ENCODE assay signal across 1 cellular context in the genomic region with DNA sequence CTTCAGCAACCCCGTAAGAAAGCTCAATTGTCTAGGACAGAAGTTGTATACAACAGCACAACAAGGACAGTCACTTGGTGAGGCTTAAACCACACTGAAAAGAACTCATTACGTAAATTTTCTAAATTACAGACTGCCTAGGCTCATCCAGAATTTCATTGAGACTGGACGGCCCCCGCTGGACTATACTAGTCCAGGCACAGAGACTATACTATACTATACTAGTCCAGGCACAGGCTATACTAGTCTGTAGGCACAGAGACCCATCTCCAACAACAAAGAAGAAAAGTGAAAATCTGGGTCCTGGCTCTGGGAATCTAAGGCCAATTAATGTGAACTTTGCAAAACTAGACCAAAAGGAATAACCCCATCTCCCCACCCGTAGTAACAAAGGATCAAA.
TF ChIP-seq lines count a peak whose summit lies in the region.

No MANE protein-coding gene starts in this region.

TF ChIP-seq in K562, 482 proteins besides CTCF, POLR2A, EP300 and RAD21 (continued from another document):
- TF ChIP-seq, protein P1, sequence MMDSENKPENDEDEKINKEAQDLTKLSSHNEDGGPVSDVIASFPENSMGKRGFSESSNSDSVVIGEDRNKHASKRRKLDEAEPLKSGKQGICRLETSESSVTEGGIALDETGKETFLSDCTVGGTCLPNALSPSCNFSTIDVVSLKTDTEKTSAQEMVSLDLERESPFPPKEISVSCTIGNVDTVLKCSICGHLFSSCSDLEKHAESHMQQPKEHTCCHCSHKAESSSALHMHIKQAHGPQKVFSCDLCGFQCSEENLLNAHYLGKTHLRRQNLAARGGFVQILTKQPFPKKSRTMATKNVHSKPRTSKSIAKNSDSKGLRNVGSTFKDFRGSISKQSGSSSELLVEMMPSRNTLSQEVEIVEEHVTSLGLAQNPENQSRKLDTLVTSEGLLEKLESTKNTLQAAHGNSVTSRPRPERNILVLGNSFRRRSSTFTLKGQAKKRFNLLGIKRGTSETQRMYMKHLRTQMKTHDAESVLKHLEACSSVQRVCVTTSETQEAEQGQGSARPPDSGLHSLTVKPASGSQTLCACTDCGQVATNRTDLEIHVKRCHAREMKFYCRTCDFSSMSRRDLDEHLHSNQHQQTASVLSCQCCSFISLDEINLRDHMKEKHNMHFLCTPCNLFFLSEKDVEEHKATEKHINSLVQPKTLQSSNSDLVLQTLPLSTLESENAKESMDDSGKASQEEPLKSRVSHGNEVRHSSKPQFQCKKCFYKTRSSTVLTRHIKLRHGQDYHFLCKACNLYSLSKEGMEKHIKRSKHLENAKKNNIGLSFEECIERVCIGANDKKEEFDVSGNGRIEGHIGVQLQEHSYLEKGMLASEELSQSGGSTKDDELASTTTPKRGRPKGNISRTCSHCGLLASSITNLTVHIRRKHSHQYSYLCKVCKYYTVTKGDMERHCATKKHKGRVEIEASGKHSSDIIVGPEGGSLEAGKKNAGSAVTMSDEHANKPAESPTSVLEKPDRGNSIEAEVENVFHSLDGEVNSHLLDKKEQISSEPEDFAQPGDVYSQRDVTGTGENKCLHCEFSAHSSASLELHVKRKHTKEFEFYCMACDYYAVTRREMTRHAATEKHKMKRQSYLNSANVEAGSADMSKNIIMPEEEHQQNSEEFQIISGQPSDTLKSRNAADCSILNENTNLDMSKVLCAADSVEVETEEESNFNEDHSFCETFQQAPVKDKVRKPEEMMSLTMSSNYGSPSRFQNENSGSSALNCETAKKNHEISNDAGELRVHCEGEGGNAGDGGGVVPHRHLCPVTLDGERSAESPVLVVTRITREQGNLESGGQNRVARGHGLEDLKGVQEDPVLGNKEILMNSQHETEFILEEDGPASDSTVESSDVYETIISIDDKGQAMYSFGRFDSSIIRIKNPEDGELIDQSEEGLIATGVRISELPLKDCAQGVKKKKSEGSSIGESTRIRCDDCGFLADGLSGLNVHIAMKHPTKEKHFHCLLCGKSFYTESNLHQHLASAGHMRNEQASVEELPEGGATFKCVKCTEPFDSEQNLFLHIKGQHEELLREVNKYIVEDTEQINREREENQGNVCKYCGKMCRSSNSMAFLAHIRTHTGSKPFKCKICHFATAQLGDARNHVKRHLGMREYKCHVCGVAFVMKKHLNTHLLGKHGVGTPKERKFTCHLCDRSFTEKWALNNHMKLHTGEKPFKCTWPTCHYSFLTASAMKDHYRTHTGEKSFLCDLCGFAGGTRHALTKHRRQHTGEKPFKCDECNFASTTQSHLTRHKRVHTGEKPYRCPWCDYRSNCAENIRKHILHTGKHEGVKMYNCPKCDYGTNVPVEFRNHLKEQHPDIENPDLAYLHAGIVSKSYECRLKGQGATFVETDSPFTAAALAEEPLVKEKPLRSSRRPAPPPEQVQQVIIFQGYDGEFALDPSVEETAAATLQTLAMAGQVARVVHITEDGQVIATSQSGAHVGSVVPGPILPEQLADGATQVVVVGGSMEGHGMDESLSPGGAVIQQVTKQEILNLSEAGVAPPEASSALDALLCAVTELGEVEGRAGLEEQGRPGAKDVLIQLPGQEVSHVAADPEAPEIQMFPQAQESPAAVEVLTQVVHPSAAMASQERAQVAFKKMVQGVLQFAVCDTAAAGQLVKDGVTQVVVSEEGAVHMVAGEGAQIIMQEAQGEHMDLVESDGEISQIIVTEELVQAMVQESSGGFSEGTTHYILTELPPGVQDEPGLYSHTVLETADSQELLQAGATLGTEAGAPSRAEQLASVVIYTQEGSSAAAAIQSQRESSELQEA (IDR thresholded peaks at IDR 0.05; ENCODE audit: low read depth), result 0 out of 2 replicates have a peak, but pooled peaks have one; percentile 36
- TF ChIP-seq SRSF7 (optimal IDR thresholded peaks at IDR 0.05; ENCODE audit: low read depth, low read length) (no peak), RB1 (IDR thresholded peaks at IDR 0.05; ENCODE audit: low read depth) (peak; percentile 28; the same call in 1 of the 2 replicates), MTA2 (IDR thresholded peaks at IDR 0.05; ENCODE audit: low read depth) (no peak), ZNF785 (CRISPR knock-in tag; IDR thresholded peaks at IDR 0.05) (no peak), GABPA (tag; conservative IDR thresholded peaks at IDR 0.05; ENCODE audit: low read depth) (no peak), UBTF (IDR thresholded peaks at IDR 0.05; ENCODE audit: borderline replicate concordance in 1 of 2, low read depth in 2 of 2, low read length in 2 of 2) (no peak)
